Comparison of ENCODE assay signal across 28 cellular contexts in the genomic region with DNA sequence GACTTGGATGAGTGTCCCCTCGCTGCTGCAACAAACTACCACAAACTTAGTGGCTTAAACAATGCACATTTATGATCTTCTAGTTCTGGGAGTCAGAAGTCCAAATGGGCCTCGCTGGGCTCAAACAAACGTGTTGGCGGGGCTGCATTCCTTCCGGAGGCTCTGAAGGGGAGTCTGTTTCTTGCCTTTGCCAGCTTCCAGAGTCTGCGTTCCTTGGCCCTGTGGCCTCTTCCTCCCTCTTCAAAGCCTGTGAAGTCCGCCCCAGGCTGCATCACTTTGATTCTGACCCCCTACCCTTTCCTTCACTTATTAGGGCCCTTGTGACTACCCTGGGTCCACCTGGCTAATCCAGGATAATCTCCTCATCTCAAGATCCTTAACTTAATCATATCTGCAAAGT.
DNase-seq lines count a peak whose midpoint lies in the region; ATAC-seq, FAIRE-seq and TF ChIP-seq lines count a peak whose summit lies in the region.
"Had no signal": no experiment of that assay in that cellular context is flagged by ENCODE, and none has a peak within 500 bp of the region (broad histone marks: within the 10 kb centered on the region; RNA-seq: fewer than 3 reads in every experiment).

No MANE protein-coding gene starts in this region.

- H3K9me3 ChIP-seq in WERI-Rb-1 (ENCODE audit: severe bottlenecking) (no peaks in the 10 kb centered on the region), neural progenitor cell (ENCODE audit: low read depth) (no peaks in the 10 kb centered on the region), heart left ventricle (peaks cover 0 to 8% (median 0%) of the 10 kb centered on the region in 12 donors)
- H3K9me3 ChIP-seq: A549, Caco-2 had no signal

- H3K27ac Mint-ChIP-seq in neural progenitor cell, result peak overlapping the region; percentile 91
- no peak overlapping the region for H3K27ac Mint-ChIP-seq in nephron progenitor cell
- H3K27ac Mint-ChIP-seq: B cell; CD4-positive, alpha-beta T cell; CD8-positive, alpha-beta T cell had no signal

- H3K4me1 ChIP-seq in neural progenitor cell, result peaks cover 13% of the 10 kb centered on the region
- peaks cover 0 to 12% (median 0%) of the 10 kb centered on the region in 12 donors for H3K4me1 ChIP-seq in heart left ventricle
- H3K4me1 ChIP-seq: A549, Caco-2 had no signal

- peak overlapping the region; percentile 16 for H3K4me2 ChIP-seq in neural progenitor cell
- H3K4me2 ChIP-seq: A549; BLaER1 treated with 17β-estradiol and CSF1 and Interleukin-3, amounts not matched to agents 10 nM and 100 nM had no signal

- intact Hi-C loops in heart left ventricle (cut with DNase I), result no loop called here

- H4K20me1 ChIP-seq in neural progenitor cell (ENCODE audit: low read depth), result no peaks in the 10 kb centered on the region

- TF ChIP-seq POLR2A in heart left ventricle (IDR thresholded peaks at IDR 0.05), result no peak

- H3K4me1 Mint-ChIP-seq in neural progenitor cell (peaks cover 31% of the 10 kb centered on the region), nephron progenitor cell (peaks cover 22% of the 10 kb centered on the region)
- H3K4me1 Mint-ChIP-seq: B cell had no signal

- TF ChIP-seq CTCF in D721Med (IDR thresholded peaks at IDR 0.05; ENCODE audit: insufficient read depth, missing control alignments) (no peak), WERI-Rb-1 (IDR thresholded peaks at IDR 0.05; ENCODE audit: low read depth, low read length) (no peak), neural progenitor cell (IDR thresholded peaks at IDR 0.05) (no peak), nephron progenitor cell (IDR thresholded peaks at IDR 0.05) (no peak), heart left ventricle (IDR thresholded peaks at IDR 0.05) (no peak)

- peaks cover 7% of the 10 kb centered on the region for H3K9me3 Mint-ChIP-seq in neural progenitor cell
- H3K9me3 Mint-ChIP-seq in nephron progenitor cell, result peaks cover 8% of the 10 kb centered on the region
- H3K9me3 Mint-ChIP-seq: CD4-positive, alpha-beta T cell; CD8-positive, alpha-beta T cell had no signal

- H3K9ac ChIP-seq in neural progenitor cell, result no peak overlapping the region
- H3K9ac ChIP-seq: BLaER1 treated with 17β-estradiol and CSF1 and Interleukin-3, amounts not matched to agents 10 nM and 100 nM had no signal

- no peak overlapping the region for H3K4me3 Mint-ChIP-seq in neural progenitor cell
- H3K4me3 Mint-ChIP-seq in nephron progenitor cell, result no peak overlapping the region
- H3K4me3 Mint-ChIP-seq: B cell; CD4-positive, alpha-beta T cell; CD8-positive, alpha-beta T cell had no signal

- peak; percentile 73 for FAIRE-seq in D721Med (lab: Jason Lieb, UNC)
- FAIRE-seq: A549, GM12878, GM12892, GM18507 had no signal

- H2AFZ ChIP-seq in neural progenitor cell (replicated peaks), result no peak overlapping the region

- ATAC-seq in heart left ventricle, result no peak
- ATAC-seq: A549; CD8-positive, alpha-beta T cell; GM12878 had no signal

- H3F3A ChIP-seq in neural progenitor cell (ENCODE audit: low read depth), result no peaks in the 10 kb centered on the region

- H3K4me3 ChIP-seq in WERI-Rb-1 (ENCODE audit: low read depth, low read length), result 0 out of 2 replicates have a peak overlapping the region, but pooled peaks have one; percentile 0
- H3K4me3 ChIP-seq in neural progenitor cell, result no peak overlapping the region
- no peak overlapping the region for H3K4me3 ChIP-seq in heart left ventricle
- H3K4me3 ChIP-seq: A549; BLaER1 treated with 17β-estradiol and CSF1 and Interleukin-3, amounts not matched to agents 10 nM and 100 nM; GM12878 had no signal

- 59 to 84% (median 72%) methylated on average over 7 of the region's 7 CpGs for WGBS in heart left ventricle, 4 donors

- DNase-seq in D721Med (ENCODE audit: insufficient read length, low spot score) (no peak), NCI-H82 (lab: John Stamatoyannopoulos, UW) (peak; percentile 91), WERI-Rb-1 (peak; percentile 63), neural progenitor cell (ENCODE audit: low spot score) (no peak), middle frontal gyrus (ENCODE audit: extremely low spot score, low spot score) (no peak), hippocampal formation (lab: John Stamatoyannopoulos, UW) (no peak), nephron progenitor cell (no peak), heart left ventricle (no peak)
- DNase-seq: AML-193; Caco-2; Calu3; CD4-positive, alpha-beta T cell; CD8-positive, alpha-beta T cell; DMS 273 treated with DMSO at 0.1 percent for 48 hours; DMS153; DMS53; DMS79; DND-41; EL; GDM1 had no signal

- H3K27ac ChIP-seq in WERI-Rb-1, result peak overlapping the region; percentile 45
- H3K27ac ChIP-seq in neural progenitor cell, result no peak overlapping the region
- H3K27ac ChIP-seq in heart left ventricle, result no peak overlapping the region
- H3K27ac ChIP-seq: 22Rv1; A549; BLaER1 treated with 17β-estradiol and CSF1 and Interleukin-3, amounts not matched to agents 10 nM and 100 nM; C4-2B had no signal

- H3K27me3 ChIP-seq in WERI-Rb-1 (ENCODE audit: insufficient read depth, low read depth, severe bottlenecking) (no peaks in the 10 kb centered on the region), neural progenitor cell (no peaks in the 10 kb centered on the region), heart left ventricle (no peaks in the 10 kb centered on the region)
- H3K27me3 ChIP-seq: BLaER1 treated with 17β-estradiol and CSF1 and Interleukin-3, amounts not matched to agents 10 nM and 100 nM had no signal

- no peaks in the 10 kb centered on the region for H3K36me3 ChIP-seq in WERI-Rb-1
- H3K36me3 ChIP-seq in neural progenitor cell, result no peaks in the 10 kb centered on the region
- no peaks in the 10 kb centered on the region for H3K36me3 ChIP-seq in heart left ventricle
- H3K36me3 ChIP-seq: BLaER1 treated with 17β-estradiol and CSF1 and Interleukin-3, amounts not matched to agents 10 nM and 100 nM had no signal

- no peaks in the 10 kb centered on the region for H3K79me2 ChIP-seq in neural progenitor cell (ENCODE audit: low read depth)

- no peaks in the 10 kb centered on the region for H3K36me3 Mint-ChIP-seq in neural progenitor cell
- no peaks in the 10 kb centered on the region for H3K36me3 Mint-ChIP-seq in nephron progenitor cell (ENCODE audit: low read depth)
- H3K36me3 Mint-ChIP-seq: CD8-positive, alpha-beta T cell had no signal

- H3K27me3 Mint-ChIP-seq in neural progenitor cell (ENCODE audit: insufficient read depth, low read depth) (peaks cover 4% of the 10 kb centered on the region), nephron progenitor cell (ENCODE audit: low read depth, poor library complexity) (peaks cover 13% of the 10 kb centered on the region)
- H3K27me3 Mint-ChIP-seq: CD4-positive, alpha-beta T cell had no signal

Comparison
In these comparisons a context has a peak if more than half of its experiments do, and no peak if none do; other contexts are left out.
1. DNase-seq: peak in NCI-H82 (single experiment) and WERI-Rb-1 (single experiment); none in D721Med (single experiment), neural progenitor cell (single experiment), middle frontal gyrus (single experiment), hippocampal formation (0 of 2), nephron progenitor cell (single experiment) and heart left ventricle (0 of 5).